Comparison of ENCODE assay signal across 7 cellular contexts in the genomic region with DNA sequence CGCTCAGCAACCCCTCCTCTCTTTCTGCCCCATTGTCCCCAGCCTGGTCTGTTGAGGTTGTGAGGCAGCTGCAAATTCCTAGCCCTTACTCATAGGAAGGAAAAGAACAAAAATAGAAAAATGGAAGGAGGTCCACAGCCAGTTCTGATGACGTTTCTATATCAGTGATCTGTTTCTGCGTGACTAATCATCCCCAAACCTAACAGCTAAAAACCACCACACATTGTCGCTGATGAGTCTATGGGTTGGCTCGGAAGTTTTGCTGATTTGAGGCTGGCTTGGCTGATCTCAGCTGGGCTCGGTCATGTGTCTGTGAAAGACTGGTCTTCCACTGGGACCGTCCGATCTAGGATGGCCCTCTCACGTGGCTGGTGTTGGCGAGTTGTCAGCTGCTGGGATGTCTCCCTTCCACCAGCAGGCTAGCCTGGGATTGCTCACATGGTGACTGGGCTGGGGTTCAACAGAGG.
DNase-seq lines count a peak whose midpoint lies in the region; ATAC-seq and TF ChIP-seq lines count a peak whose summit lies in the region.

No MANE protein-coding gene starts in this region.

- no peak for ATAC-seq in HG02973 (IDR thresholded peaks at IDR 0.05; ENCODE audit: unreplicated experiment)

- peak in 1 of 2 donors; percentile 29 for TF ChIP-seq EP300 in tibial nerve (IDR thresholded peaks at IDR 0.05)

- H3K4me3 ChIP-seq in tibial nerve: no peak overlapping the region

- no peak for TF ChIP-seq CTCF in tibial nerve (IDR thresholded peaks at IDR 0.05)

- H3K4me1 ChIP-seq in tibial nerve: no peaks in the 10 kb centered on the region

- DNase-seq in HT1080 (ENCODE audit: low read depth): peak; percentile 100
- DNase-seq in amniotic epithelial cell (ENCODE audit: low read depth): peak; percentile 92
- DNase-seq in hepatic stellate cell (ENCODE audit: low spot score): peak; percentile 93
- peak; percentile 23 to 32 for DNase-seq in tibial nerve (ENCODE audit: low spot score in 2 of 2)
- DNase-seq in hippocampal formation (lab: John Stamatoyannopoulos, UW): no peak
- DNase-seq in activated CD4-positive, alpha-beta T cell treated with anti-CD3 and anti-CD28 coated beads for 4 hours: no peak

- H3K9me3 ChIP-seq in tibial nerve: no peaks in the 10 kb centered on the region

- H3K27ac ChIP-seq in tibial nerve: peak overlapping the region in 1 of 4 donors; percentile 20

- WGBS in tibial nerve, 2 donors: 46 to 52% methylated on average over 9 to 10 of the region's 10 CpGs

- no peaks in the 10 kb centered on the region for H3K36me3 ChIP-seq in tibial nerve

- peaks cover 0 to 12% of the 10 kb centered on the region in 2 donors for H3K27me3 ChIP-seq in tibial nerve

- no peak for TF ChIP-seq POLR2A in tibial nerve (IDR thresholded peaks at IDR 0.05)

Comparison
In these comparisons a context has a peak if more than half of its experiments do, and no peak if none do; other contexts are left out.
1. DNase-seq: peak in HT1080 (single experiment), amniotic epithelial cell (single experiment), hepatic stellate cell (single experiment) and tibial nerve (2 of 2); none in hippocampal formation (0 of 2) and activated CD4-positive, alpha-beta T cell treated with anti-CD3 and anti-CD28 coated beads for 4 hours (0 of 2).